ENCODE assay signal across 29 cellular contexts in the genomic region with DNA sequence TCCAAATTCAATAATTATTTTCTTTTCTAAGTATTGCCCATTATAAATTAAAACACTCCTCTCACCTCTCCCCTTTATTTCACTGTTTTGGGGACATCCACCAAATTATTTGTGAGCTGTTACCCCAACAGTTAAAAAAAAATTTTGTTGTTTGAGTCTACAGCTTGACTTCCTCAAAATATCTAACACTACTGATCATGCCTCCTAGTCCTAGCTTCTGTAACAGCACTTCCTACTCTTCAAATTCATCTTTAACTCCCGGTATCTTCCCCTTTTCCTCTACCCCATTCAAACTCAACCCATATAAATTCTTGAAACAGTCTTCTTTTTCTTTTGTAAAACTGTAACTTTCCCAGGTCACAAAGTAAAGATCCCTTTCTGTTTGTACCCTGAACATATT. TPM values are rescaled to one million over a fixed set of nuclear protein-coding genes. Genes with fewer than 3 reads are reported as not detected.
DNase-seq lines count a peak whose midpoint lies in the region; ATAC-seq and TF ChIP-seq lines count a peak whose summit lies in the region.
"Had no signal": no experiment of that assay in that cellular context is flagged by ENCODE, and none has a peak within 500 bp of the region (broad histone marks: within the 10 kb centered on the region; RNA-seq: fewer than 3 reads in every experiment).

No MANE protein-coding gene starts in this region.

- H3K4me3 Mint-ChIP-seq in dendritic cell treated with granulocyte-macrophage colony-stimulating factor and Interleukin-4, amounts not matched to agents 40 ng/mL and 50 ng/mL, for 4 days: no peak overlapping the region
- no peak overlapping the region for H3K4me3 Mint-ChIP-seq in activated CD4-positive, alpha-beta memory T cell treated with anti-CD3 and anti-CD28 coated beads, Interleukin-2, amount 10 ng/mL, durations not matched to agents 7 days and 5 days
- H3K4me3 Mint-ChIP-seq: activated CD8-positive, alpha-beta T cell treated with anti-CD3 and anti-CD28 coated beads for 36 hours; mesothelial cell of epicardium; nephron progenitor cell had no signal

- no peak for ATAC-seq in HG02885 (IDR thresholded peaks at IDR 0.05; ENCODE audit: poor library complexity, unreplicated experiment)
- ATAC-seq: activated CD8-positive, alpha-beta T cell treated with anti-CD3 and anti-CD28 coated beads for 36 hours; heart right ventricle; left colon had no signal

- no peaks in the 10 kb centered on the region for H3K9me3 Mint-ChIP-seq in dendritic cell treated with granulocyte-macrophage colony-stimulating factor and Interleukin-4, amounts not matched to agents 40 ng/mL and 50 ng/mL, for 4 days
- no peaks in the 10 kb centered on the region for H3K9me3 Mint-ChIP-seq in activated CD4-positive, alpha-beta memory T cell treated with anti-CD3 and anti-CD28 coated beads, Interleukin-2, amount 10 ng/mL, durations not matched to agents 7 days and 5 days
- H3K9me3 Mint-ChIP-seq: activated CD8-positive, alpha-beta T cell treated with anti-CD3 and anti-CD28 coated beads for 36 hours; mesothelial cell of epicardium; nephron progenitor cell had no signal

- POLR2A ChIA-PET in activated CD4-positive, alpha-beta memory T cell treated with anti-CD3 and anti-CD28 coated beads, Interleukin-2, amount 10 ng/mL, durations not matched to agents 7 days and 5 days (lab: Charles Lee): no interaction called here

- H3K27me3 Mint-ChIP-seq in dendritic cell treated with granulocyte-macrophage colony-stimulating factor and Interleukin-4, amounts not matched to agents 40 ng/mL and 50 ng/mL, for 4 days: no peaks in the 10 kb centered on the region
- no peaks in the 10 kb centered on the region for H3K27me3 Mint-ChIP-seq in activated CD4-positive, alpha-beta memory T cell treated with anti-CD3 and anti-CD28 coated beads, Interleukin-2, amount 10 ng/mL, durations not matched to agents 7 days and 5 days
- H3K27me3 Mint-ChIP-seq: activated CD8-positive, alpha-beta T cell treated with anti-CD3 and anti-CD28 coated beads for 36 hours had no signal

- H3K4me1 Mint-ChIP-seq in dendritic cell treated with granulocyte-macrophage colony-stimulating factor and Interleukin-4, amounts not matched to agents 40 ng/mL and 50 ng/mL, for 4 days (ENCODE audit: low read depth): peaks cover 44% of the 10 kb centered on the region
- H3K4me1 Mint-ChIP-seq in activated CD4-positive, alpha-beta memory T cell treated with anti-CD3 and anti-CD28 coated beads, Interleukin-2, amount 10 ng/mL, durations not matched to agents 7 days and 5 days: peaks cover 10% of the 10 kb centered on the region
- H3K4me1 Mint-ChIP-seq: mesothelial cell of epicardium, nephron progenitor cell had no signal

- peak overlapping the region; percentile 53 for H3K27ac ChIP-seq in HL-60 (replicated peaks)
- H3K27ac ChIP-seq: cardiac muscle cell, KMS-11, parathyroid adenoma, right lobe of liver had no signal

- intact Hi-C loops in dendritic cell treated with granulocyte-macrophage colony-stimulating factor and Interleukin-4, amounts not matched to agents 40 ng/mL and 50 ng/mL, for 4 days (cut with micrococcal nuclease): loop anchor here (1.0 kb wide), 1 partner anchor 15 kb away; a partner anchor contains a TSS

- H3K27me3 ChIP-seq in HL-60 (ENCODE audit: insufficient read depth, poor library complexity, severe bottlenecking): no peaks in the 10 kb centered on the region
- H3K27me3 ChIP-seq: cardiac muscle cell, dorsolateral prefrontal cortex, heart right ventricle, right lobe of liver had no signal

- H3K27ac Mint-ChIP-seq in dendritic cell treated with granulocyte-macrophage colony-stimulating factor and Interleukin-4, amounts not matched to agents 40 ng/mL and 50 ng/mL, for 4 days: peak overlapping the region; percentile 82
- H3K27ac Mint-ChIP-seq in activated CD4-positive, alpha-beta memory T cell treated with anti-CD3 and anti-CD28 coated beads, Interleukin-2, amount 10 ng/mL, durations not matched to agents 7 days and 5 days: no peak overlapping the region
- H3K27ac Mint-ChIP-seq: activated CD8-positive, alpha-beta T cell treated with anti-CD3 and anti-CD28 coated beads for 36 hours; mesothelial cell of epicardium had no signal

- no peak overlapping the region for H3K4me3 ChIP-seq in HL-60 (replicated peaks; ENCODE audit: insufficient read depth, low read length)
- H3K4me3 ChIP-seq: cardiac muscle cell, dorsolateral prefrontal cortex, heart right ventricle, right lobe of liver had no signal

- peaks cover 52% of the 10 kb centered on the region for H3K36me3 Mint-ChIP-seq in dendritic cell treated with granulocyte-macrophage colony-stimulating factor and Interleukin-4, amounts not matched to agents 40 ng/mL and 50 ng/mL, for 4 days (ENCODE audit: low read depth)
- peaks cover 7% of the 10 kb centered on the region for H3K36me3 Mint-ChIP-seq in activated CD4-positive, alpha-beta memory T cell treated with anti-CD3 and anti-CD28 coated beads, Interleukin-2, amount 10 ng/mL, durations not matched to agents 7 days and 5 days (ENCODE audit: low read depth)

- CTCF ChIA-PET in activated CD4-positive, alpha-beta memory T cell treated with anti-CD3 and anti-CD28 coated beads, Interleukin-2, amount 10 ng/mL, durations not matched to agents 7 days and 5 days (lab: Charles Lee): interaction anchor here (1.1 kb wide), 1 partner anchor 16 kb away, joined by 4 read pairs; a partner anchor contains a TSS

- no peak for TF ChIP-seq CTCF in HL-60 (IDR thresholded peaks at IDR 0.05; ENCODE audit: insufficient read depth, low read length)

- DNase-seq in AML-193 (lab: John Stamatoyannopoulos, UW) (peak; percentile 93 to 94), HL-60 (ENCODE audit: low read depth in 1 of 2, low spot score in 1 of 2) (peak in 1 of 2 experiments; percentile 42), OCI-M1 (lab: John Stamatoyannopoulos, UW) (peak; percentile 52), NCI-H82 treated with DMSO at 0.1 percent for 48 hours (lab: John Stamatoyannopoulos, UW; ENCODE audit: unreplicated experiment) (no peak)
- DNase-seq in stimulated activated CD4-positive, alpha-beta T cell treated with anti-CD3 and anti-CD28 coated beads, Interleukin-4, amount 100 ng/mL, for 4 hours: no peak
- DNase-seq in activated CD4-positive, alpha-beta memory T cell treated with anti-CD3 and anti-CD28 coated beads, Interleukin-2, amount 10 ng/mL, durations not matched to agents 7 days and 5 days: no peak
- DNase-seq: ACHN; activated CD4-positive, CD25-positive, alpha-beta regulatory T cell; activated CD8-positive, alpha-beta T cell treated with anti-CD3 and anti-CD28 coated beads for 36 hours; activated naive CD4-positive, alpha-beta T cell treated with Interleukin-2 at 50 U/mL for 16 hours; activated T-cell treated with anti-CD3 and anti-CD28 coated beads for 4 hours; anterior cingulate cortex; C1 segment of cervical spinal cord; dorsolateral prefrontal cortex; heart right ventricle; left colon; NCI-H1092; NCI-H187 treated with DMSO at 0.1 percent for 48 hours; NCI-H2227 treated with DMSO at 0.1 percent for 48 hours; NCI-H82; nephron progenitor cell; right lobe of liver; trophoblast cell had no signal

RNA-seq across cellular contexts. Expression of a gene that starts 15.9 kb away (rescaled TPM):
- 10 to 100 TPM; 47.6 to 49.0 TPM for total RNA-seq in activated CD4-positive, alpha-beta memory T cell treated with anti-CD3 and anti-CD28 coated beads, Interleukin-2, amount 10 ng/mL, durations not matched to agents 7 days and 5 days

RNA-seq across cellular contexts. Expression of a gene that starts 43.4 kb away (rescaled TPM):
- under 1 TPM in 1 of 2 experiments, not detected in 1; 0.55 TPM for total RNA-seq in activated CD4-positive, alpha-beta memory T cell treated with anti-CD3 and anti-CD28 coated beads, Interleukin-2, amount 10 ng/mL, durations not matched to agents 7 days and 5 days

Comparison
In these comparisons a context has a peak if more than half of its experiments do, and no peak if none do; other contexts are left out.
1. DNase-seq: peak in AML-193 (2 of 2) and OCI-M1 (single experiment); none in NCI-H82 treated with DMSO at 0.1 percent for 48 hours (single experiment), stimulated activated CD4-positive, alpha-beta T cell treated with anti-CD3 and anti-CD28 coated beads, Interleukin-4, amount 100 ng/mL, for 4 hours (0 of 2) and activated CD4-positive, alpha-beta memory T cell treated with anti-CD3 and anti-CD28 coated beads, Interleukin-2, amount 10 ng/mL, durations not matched to agents 7 days and 5 days (single experiment).